18 cellular contexts compared by ENCODE assay signal in genomic region chr5:88656196-88656935, GRCh38.
"Had no signal": no experiment of that assay in that cellular context is flagged by ENCODE, and none has a peak within 500 bp of the region (broad histone marks: within the 10 kb centered on the region; RNA-seq: fewer than 3 reads in every experiment).

No MANE protein-coding gene starts in this region.

- H3K27ac ChIP-seq: breast epithelium, hepatocyte, skin epidermis, transverse colon had no signal

- H3K9me3 Mint-ChIP-seq: activated CD8-positive, alpha-beta T cell treated with anti-CD3 and anti-CD28 coated beads for 36 hours; activated naive CD4-positive, alpha-beta T cell treated with anti-CD3 and anti-CD28 coated beads, Interleukin-2, amount 50 U/mL, for 72 hours; activated T-cell treated with anti-CD3 and anti-CD28 coated beads, Interleukin-2, amount 50 U/mL, for 4 hours; natural killer cell treated with Interleukin-12 subunit alpha and Interleukin-12 subunit beta and Interleukin-15 and Interleukin-18, amount 100 ng/mL, for 72 hours; WTC11 had no signal

- H3K4me3 ChIP-seq: breast epithelium, hepatocyte, skin epidermis, transverse colon had no signal

- ATAC-seq: activated CD8-positive, alpha-beta T cell treated with anti-CD3 and anti-CD28 coated beads for 36 hours; activated naive CD4-positive, alpha-beta T cell treated with anti-CD3 and anti-CD28 coated beads, Interleukin-2, amount 50 U/mL, for 72 hours; activated T-cell treated with anti-CD3 and anti-CD28 coated beads, Interleukin-2, amount 50 U/mL, for 4 hours; natural killer cell treated with Interleukin-12 subunit alpha and Interleukin-12 subunit beta and Interleukin-15 and Interleukin-18, amount 100 ng/mL, for 72 hours; right cardiac atrium; stimulated activated naive B cell treated with anti-CD40 and anti-IgM and Interleukin-4, amounts not matched to agents 10 μg/mL and 1 μg/mL and 100 μg/mL, for 72 hours; T-helper 17 cell; WTC11 had no signal

- DNase-seq: activated CD4-positive, alpha-beta T cell treated with anti-CD3 and anti-CD28 coated beads for 4 hours; activated CD8-positive, alpha-beta T cell treated with anti-CD3 and anti-CD28 coated beads for 36 hours; activated effector memory CD4-positive, alpha-beta T cell treated with Interleukin-2 at 50 U/mL for 16 hours; activated T-cell treated with anti-CD3 and anti-CD28 coated beads, Interleukin-2, amount 50 U/mL, for 4 hours; kidney; right cardiac atrium; stimulated activated CD4-positive, alpha-beta T cell treated with anti-CD3 and anti-CD28 coated beads, Interleukin-15, amount 100 ng/mL, for 24 hours; stimulated activated CD4-positive, alpha-beta T cell treated with anti-CD3 and anti-CD28 coated beads, Interleukin-4, amount 100 ng/mL, for 1 hour; stimulated activated naive B cell treated with anti-CD40 and anti-IgM and Interleukin-4, amounts not matched to agents 10 μg/mL and 1 μg/mL and 100 μg/mL, for 72 hours; T-helper 17 cell; transverse colon had no signal

- H3K36me3 Mint-ChIP-seq: natural killer cell treated with Interleukin-12 subunit alpha and Interleukin-12 subunit beta and Interleukin-15 and Interleukin-18, amount 100 ng/mL, for 72 hours; stimulated activated naive B cell treated with anti-CD40 and anti-IgM and Interleukin-4, amounts not matched to agents 10 μg/mL and 1 μg/mL and 100 μg/mL, for 72 hours; WTC11 had no signal

- H3K4me3 Mint-ChIP-seq: activated CD8-positive, alpha-beta T cell treated with anti-CD3 and anti-CD28 coated beads for 36 hours; activated T-cell treated with anti-CD3 and anti-CD28 coated beads, Interleukin-2, amount 50 U/mL, for 4 hours; natural killer cell treated with Interleukin-12 subunit alpha and Interleukin-12 subunit beta and Interleukin-15 and Interleukin-18, amount 100 ng/mL, for 72 hours; stimulated activated naive B cell treated with anti-CD40 and anti-IgM and Interleukin-4, amounts not matched to agents 10 μg/mL and 1 μg/mL and 100 μg/mL, for 72 hours; T-helper 17 cell; WTC11 had no signal

- H3K27ac Mint-ChIP-seq: activated CD8-positive, alpha-beta T cell treated with anti-CD3 and anti-CD28 coated beads for 36 hours; activated naive CD4-positive, alpha-beta T cell treated with anti-CD3 and anti-CD28 coated beads, Interleukin-2, amount 50 U/mL, for 72 hours; natural killer cell treated with Interleukin-12 subunit alpha and Interleukin-12 subunit beta and Interleukin-15 and Interleukin-18, amount 100 ng/mL, for 72 hours; progenitor cell of endocrine pancreas; stimulated activated naive B cell treated with anti-CD40 and anti-IgM and Interleukin-4, amounts not matched to agents 10 μg/mL and 1 μg/mL and 100 μg/mL, for 72 hours; T-helper 17 cell; WTC11 had no signal
